In genomic region chr2:177295479-177295878, GRCh38 we compare ENCODE assay signal across 1 cellular context.
TF ChIP-seq lines count a peak whose summit lies in the region.

No MANE protein-coding gene starts in this region.

TF ChIP-seq in WTC11, 78 proteins besides CTCF, POLR2A, EP300 and RAD21 (continued from another document):
- no peak for TF ChIP-seq ZMAT4 (CRISPR knock-in tag; IDR thresholded peaks at IDR 0.05)
- TF ChIP-seq ZNF138 (CRISPR knock-in tag; conservative IDR thresholded peaks at IDR 0.05): no peak
- TF ChIP-seq FOXP4 (CRISPR knock-in tag; IDR thresholded peaks at IDR 0.05): no peak
